12 cellular contexts compared by ENCODE assay signal in the genomic region with DNA sequence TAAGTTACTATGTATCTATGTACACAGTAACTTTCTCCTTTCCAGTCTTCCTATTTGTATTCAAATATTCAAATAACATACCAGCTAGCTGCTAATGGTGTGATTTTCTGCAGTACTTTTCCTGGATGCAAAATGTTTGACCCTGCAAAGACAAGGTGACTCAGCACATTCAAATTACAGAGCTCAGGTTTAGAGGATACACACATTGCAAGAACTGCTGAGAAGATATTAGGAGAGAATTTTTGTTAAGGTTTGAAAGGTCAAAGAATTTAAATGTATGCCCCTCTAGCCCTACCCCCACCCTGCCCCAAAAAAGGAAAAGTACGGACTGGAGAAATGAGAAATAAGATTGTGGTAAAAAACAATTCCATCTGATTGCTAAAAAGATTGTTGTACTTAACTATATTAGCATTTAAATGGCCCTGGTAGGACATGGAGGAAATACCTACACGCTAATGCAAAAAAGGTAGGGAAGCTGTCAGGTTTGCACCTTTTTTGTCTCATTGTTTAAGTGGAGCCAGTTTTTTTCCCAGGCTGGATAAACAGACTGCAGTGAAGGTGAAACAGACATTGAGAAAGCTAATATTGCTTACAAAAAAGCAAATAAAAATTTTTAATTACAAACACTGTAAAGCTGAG. TPM values are rescaled to one million over a fixed set of nuclear protein-coding genes. Genes with fewer than 3 reads are reported as not detected.
DNase-seq lines count a peak whose midpoint lies in the region; ATAC-seq, FAIRE-seq and TF ChIP-seq lines count a peak whose summit lies in the region.
"Had no signal": no experiment of that assay in that cellular context is flagged by ENCODE, and none has a peak within 500 bp of the region (broad histone marks: within the 10 kb centered on the region; RNA-seq: fewer than 3 reads in every experiment).

No MANE protein-coding gene starts in this region.

- H3K9me1 ChIP-seq in endothelial cell of umbilical vein (replicated peaks; ENCODE audit: control insufficient read depth, extremely low read depth, insufficient read depth, low read length), result no peaks in the 10 kb centered on the region

- no peaks in the 10 kb centered on the region for H4K20me1 ChIP-seq in OCI-LY7 (ENCODE audit: insufficient read depth, low read length)
- H4K20me1 ChIP-seq in endothelial cell of umbilical vein (replicated peaks; ENCODE audit: control insufficient read depth, extremely low read depth, insufficient read depth, low read length), result no peaks in the 10 kb centered on the region

- H3K4me3 ChIP-seq in OCI-LY7 (ENCODE audit: low read depth, low read length, poor library complexity, severe bottlenecking), result no peak overlapping the region
- no peak overlapping the region for H3K4me3 ChIP-seq in endothelial cell of umbilical vein (replicated peaks in 1 of 3; ENCODE audit: insufficient read depth in 1 of 3, low read depth in 1 of 3, low read length in 3 of 3)
- H3K4me3 ChIP-seq in lower lobe of right lung, result no peak overlapping the region
- H3K4me3 ChIP-seq: body of pancreas had no signal

- dilution Hi-C loops in endothelial cell of umbilical vein (cut with MboI; ENCODE audit: extremely low pct_ligation_motif_present, low sequenced_read_pairs), result no loop called here

- ATAC-seq in lower lobe of right lung, result no peak
- ATAC-seq: body of pancreas had no signal

- POLR2A ChIA-PET in OCI-LY7 (lab: Charles Lee) (interaction anchor here (0.7 to 4.1 kb wide), 9 partner anchors 10 to 50 kb away, joined by 3 to 43 read pairs (median 9); no protein-coding TSS in a partner anchor), endothelial cell of umbilical vein (lab: Charles Lee) (no interaction called here)

- H3K9me3 ChIP-seq in OCI-LY7 (ENCODE audit: low read length), result no peaks in the 10 kb centered on the region
- no peaks in the 10 kb centered on the region for H3K9me3 ChIP-seq in endothelial cell of umbilical vein (replicated peaks; ENCODE audit: control insufficient read depth, insufficient read depth, low read length)
- no peaks in the 10 kb centered on the region for H3K9me3 ChIP-seq in lower lobe of right lung
- H3K9me3 ChIP-seq: body of pancreas, spleen had no signal

- no peaks in the 10 kb centered on the region for H3K79me2 ChIP-seq in OCI-LY7 (ENCODE audit: insufficient read depth, low read depth, low read length)
- no peaks in the 10 kb centered on the region for H3K79me2 ChIP-seq in endothelial cell of umbilical vein (ENCODE audit: control insufficient read depth, insufficient read depth, low read length)

- peak overlapping the region in 2 of 3 experiments; percentile 23 to 72 for H3K27ac Mint-ChIP-seq in nephron

- TF ChIP-seq POLR2A in endothelial cell of umbilical vein (IDR thresholded peaks at IDR 0.05; ENCODE audit: low read depth, low read length), result no peak

- CTCF ChIA-PET in OCI-LY7 (lab: Charles Lee; ENCODE audit: unreplicated experiment), result interaction anchor here (0.9 kb wide), 1 partner anchor 12 kb away, joined by 3 read pairs; no protein-coding TSS in a partner anchor
- CTCF ChIA-PET in endothelial cell of umbilical vein (lab: Charles Lee), result interaction anchor here (0.7 to 2.7 kb wide), 7 partner anchors 9 to 124 kb away, joined by 3 to 11 read pairs (median 6); no protein-coding TSS in a partner anchor

- H3K27me3 Mint-ChIP-seq in nephron (ENCODE audit: low read depth), result peaks cover 3% of the 10 kb centered on the region

- BruUV-seq in OCI-LY7 (replicated peaks; lab: Mats Ljungman, UMichigan) (no TSS peak), endothelial cell of umbilical vein (replicated peaks; lab: Mats Ljungman, UMichigan) (no TSS peak)

- no peak overlapping the region for H3K4me3 Mint-ChIP-seq in nephron

- H3K4me2 ChIP-seq in OCI-LY7 (ENCODE audit: low read length) (peak overlapping the region; percentile 17; the same call in 1 of the 2 replicates), endothelial cell of umbilical vein (ENCODE audit: insufficient read depth, low read length) (peak overlapping the region; percentile 58)

- FAIRE-seq in endothelial cell of umbilical vein (lab: Jason Lieb, UNC), result no peak

- TF ChIP-seq CTCF in OCI-LY7 (conservative IDR thresholded peaks at IDR 0.05; ENCODE audit: low read length) (no peak), endothelial cell of umbilical vein (IDR thresholded peaks at IDR 0.05; ENCODE audit: extremely low read depth in 1 of 2, insufficient read depth in 1 of 2, low read depth in 1 of 2, low read length in 2 of 2) (no peak), nephron (IDR thresholded peaks at IDR 0.05; ENCODE audit: unreplicated experiment in 3 of 3) (no peak), lower lobe of right lung (IDR thresholded peaks at IDR 0.05) (no peak)

- peaks cover 16% of the 10 kb centered on the region for H3K4me1 Mint-ChIP-seq in nephron

- H2AFZ ChIP-seq in OCI-LY7 (ENCODE audit: low read length) (no peak overlapping the region), endothelial cell of umbilical vein (ENCODE audit: low read depth, low read length) (no peak overlapping the region)

- no peak overlapping the region for H3K9ac ChIP-seq in endothelial cell of umbilical vein (replicated peaks; ENCODE audit: extremely low read depth, insufficient read depth, low read length)

- H3K9me3 Mint-ChIP-seq in nephron, result no peaks in the 10 kb centered on the region

- no peaks in the 10 kb centered on the region for H3K27me3 ChIP-seq in endothelial cell of umbilical vein (ENCODE audit: control insufficient read depth in 2 of 2, insufficient read depth in 2 of 2, low read length in 2 of 2)
- no peaks in the 10 kb centered on the region for H3K27me3 ChIP-seq in lower lobe of right lung (ENCODE audit: low read depth)
- H3K27me3 ChIP-seq: body of pancreas, spleen had no signal

- H3K27ac ChIP-seq in OCI-LY7 (ENCODE audit: low read depth, low read length, poor library complexity, severe bottlenecking) (no peak overlapping the region), endothelial cell of umbilical vein (ENCODE audit: insufficient read depth, low read depth, low read length) (no peak overlapping the region), lower lobe of right lung (no peak overlapping the region)
- H3K27ac ChIP-seq: body of pancreas had no signal

- peaks cover 10% of the 10 kb centered on the region for H3K36me3 ChIP-seq in OCI-LY7 (ENCODE audit: insufficient read depth, low read length)
- H3K36me3 ChIP-seq in endothelial cell of umbilical vein (ENCODE audit: control insufficient read depth in 2 of 2, extremely low read depth in 1 of 2, insufficient read depth in 2 of 2, low read length in 2 of 2), result no peaks in the 10 kb centered on the region
- H3K36me3 ChIP-seq in lower lobe of right lung, result no peaks in the 10 kb centered on the region
- H3K36me3 ChIP-seq: spleen had no signal

- no peaks in the 10 kb centered on the region for H3K36me3 Mint-ChIP-seq in nephron (ENCODE audit: low read depth)

- DNase-seq in H4 (ENCODE audit: low spot score) (peak; percentile 45), OCI-LY7 (ENCODE audit: low spot score) (no peak), endothelial cell of umbilical vein (ENCODE audit: low read depth, low spot score) (peak; percentile 32), NCI-H2029 (lab: John Stamatoyannopoulos, UW) (no peak), lower lobe of right lung (no peak), nucleus accumbens (lab: John Stamatoyannopoulos, UW) (no peak), hippocampal formation (lab: John Stamatoyannopoulos, UW) (no peak)
- DNase-seq: body of pancreas, foreskin melanocyte, spleen, T-helper 9 cell had no signal

- no peaks in the 10 kb centered on the region for H3K9me2 ChIP-seq in OCI-LY7 (ENCODE audit: insufficient read depth, low read length)

- intact Hi-C loops in OCI-LY7 (cut with micrococcal nuclease; ENCODE audit: unreplicated experiment), result no loop called here
- intact Hi-C loops in endothelial cell of umbilical vein (cut with micrococcal nuclease), result no loop called here
- intact Hi-C loops in lower lobe of right lung (cut with DNase I), result no loop called here

- H3K4me1 ChIP-seq in OCI-LY7 (ENCODE audit: insufficient read depth, low read length, poor library complexity, severe bottlenecking) (peaks cover 37% of the 10 kb centered on the region), endothelial cell of umbilical vein (ENCODE audit: control insufficient read depth, extremely low read depth, insufficient read depth, low read length) (peaks cover 19% of the 10 kb centered on the region), lower lobe of right lung (peaks cover 18% of the 10 kb centered on the region)

TF ChIP-seq in endothelial cell of umbilical vein, 7 proteins besides CTCF, POLR2A, EP300 and RAD21:
- TF ChIP-seq JUN (IDR thresholded peaks at IDR 0.05; ENCODE audit: borderline replicate concordance, insufficient read depth, insufficient read length, low read depth) (no peak), GATA2 (IDR thresholded peaks at IDR 0.05; ENCODE audit: insufficient read depth, insufficient read length, low read depth, low read length) (no peak), EZH2 (IDR thresholded peaks at IDR 0.05; ENCODE audit: borderline replicate concordance, low read depth, low read length, severe bottlenecking) (no peak), FOS (IDR thresholded peaks at IDR 0.05; ENCODE audit: borderline replicate concordance, insufficient read depth, low read length) (no peak), MYC (IDR thresholded peaks at IDR 0.05; ENCODE audit: low read depth, low read length) (no peak), POLR2AphosphoS5 (IDR thresholded peaks at IDR 0.05; ENCODE audit: insufficient read depth, low read depth, low read length) (no peak)
- TF ChIP-seq, protein P1, sequence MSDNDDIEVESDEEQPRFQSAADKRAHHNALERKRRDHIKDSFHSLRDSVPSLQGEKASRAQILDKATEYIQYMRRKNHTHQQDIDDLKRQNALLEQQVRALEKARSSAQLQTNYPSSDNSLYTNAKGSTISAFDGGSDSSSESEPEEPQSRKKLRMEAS (IDR thresholded peaks at IDR 0.05; ENCODE audit: insufficient read depth, insufficient read length), result no peak

RNA-seq across cellular contexts. Expression of a gene that starts 45.6 kb away (rescaled TPM):
- 12.0 and 14.4 TPM in 2 replicates for total RNA-seq in H4 (2014; rRNA removed; shearing (Covaris generic))
- 22.9 and 24.2 TPM in 2 replicates for total RNA-seq in OCI-LY7 (2014; rRNA removed; shearing (Covaris generic))
- 23.6 and 23.7 TPM in 2 replicates for total RNA-seq in OCI-LY7 (2022)
- total RNA-seq in endothelial cell of umbilical vein, result 22.3 and 23.2 TPM in 2 replicates
- 3.8 and 5.2 TPM in 2 replicates for polyA plus RNA-seq in endothelial cell of umbilical vein
- 4.5 and 4.7 TPM in 2 replicates for polyA plus RNA-seq in endothelial cell of umbilical vein (2011; cell fraction: cytosol; rRNA removed)
- polyA plus RNA-seq in endothelial cell of umbilical vein (2011; cell fraction: nucleus; rRNA removed), result 9.0 and 10.6 TPM in 2 replicates
- polyA plus RNA-seq in endothelial cell of umbilical vein (2012), result 9.9 and 11.0 TPM in 2 replicates
- polyA minus RNA-seq in endothelial cell of umbilical vein, result 13.4 and 14.6 TPM in 2 replicates
- 9.5 TPM for polyA minus RNA-seq in endothelial cell of umbilical vein (2011; cell fraction: cytosol; rRNA and poly(A)+ RNA removed)
- 16.6 and 22.8 TPM in 2 replicates for polyA minus RNA-seq in endothelial cell of umbilical vein (2011; cell fraction: nucleus; rRNA and poly(A)+ RNA removed)
- total RNA-seq in lower lobe of right lung, result 18.2 TPM

Comparison
In these comparisons a context has a peak if more than half of its experiments do, and no peak if none do; other contexts are left out.
1. DNase-seq: peak in H4 (single experiment) and endothelial cell of umbilical vein (single experiment); none in OCI-LY7 (single experiment), NCI-H2029 (single experiment), lower lobe of right lung (single experiment), nucleus accumbens (0 of 56) and hippocampal formation (0 of 2).